In genomic region chr1:232891656-232892317, GRCh38 we compare ENCODE assay signal across 24 cellular contexts. TPM values are rescaled to one million over a fixed set of nuclear protein-coding genes. Genes with fewer than 3 reads are reported as not detected.
DNase-seq lines count a peak whose midpoint lies in the region; ATAC-seq and TF ChIP-seq lines count a peak whose summit lies in the region.
"Had no signal": no experiment of that assay in that cellular context is flagged by ENCODE, and none has a peak within 500 bp of the region (broad histone marks: within the 10 kb centered on the region; RNA-seq: fewer than 3 reads in every experiment).

No MANE protein-coding gene starts in this region.

- H3K9me3 Mint-ChIP-seq in T-helper 2 cell treated with Interferon-gamma antibody and Interleukin-4, amounts not matched to agents 5 μg/mL and 100 μg/mL, for 36 hours, result peaks cover 31% of the 10 kb centered on the region
- peaks cover 20% of the 10 kb centered on the region for H3K9me3 Mint-ChIP-seq in mesothelial cell of epicardium

- peaks cover 10% of the 10 kb centered on the region for H3K36me3 Mint-ChIP-seq in T-helper 2 cell treated with Interferon-gamma antibody and Interleukin-4, amounts not matched to agents 5 μg/mL and 100 μg/mL, for 36 hours (ENCODE audit: low read depth)
- peaks cover 9% of the 10 kb centered on the region for H3K36me3 Mint-ChIP-seq in mesothelial cell of epicardium
- H3K36me3 Mint-ChIP-seq: activated naive CD4-positive, alpha-beta T cell treated with anti-CD3 and anti-CD28 coated beads, Interleukin-2, amount 50 U/mL, for 24 hours had no signal

- H3K9me3 ChIP-seq in SJSA1 (replicated peaks) (no peaks in the 10 kb centered on the region), colonic mucosa (no peaks in the 10 kb centered on the region), lower lobe of right lung (peaks cover 5% of the 10 kb centered on the region)
- H3K9me3 ChIP-seq: ascending aorta had no signal

- no peak overlapping the region for H3K4me3 Mint-ChIP-seq in T-helper 2 cell treated with Interferon-gamma antibody and Interleukin-4, amounts not matched to agents 5 μg/mL and 100 μg/mL, for 36 hours
- no peak overlapping the region for H3K4me3 Mint-ChIP-seq in mesothelial cell of epicardium
- H3K4me3 Mint-ChIP-seq: activated naive CD4-positive, alpha-beta T cell treated with anti-CD3 and anti-CD28 coated beads, Interleukin-2, amount 50 U/mL, for 24 hours; IgD-negative memory B cell; stimulated activated naive CD8-positive, alpha-beta T cell treated with anti-CD3 and anti-CD28 coated beads, Interleukin-15, Interleukin-2, amounts not matched to agents 100 ng/mL and 50 ng/mL, for 24 hours had no signal

- peaks cover 17% of the 10 kb centered on the region for H3K4me1 Mint-ChIP-seq in T-helper 2 cell treated with Interferon-gamma antibody and Interleukin-4, amounts not matched to agents 5 μg/mL and 100 μg/mL, for 36 hours (ENCODE audit: low read depth)
- H3K4me1 Mint-ChIP-seq in mesothelial cell of epicardium, result peaks cover 15% of the 10 kb centered on the region
- H3K4me1 Mint-ChIP-seq: IgD-negative memory B cell had no signal

- TF ChIP-seq CTCF in fibroblast of the aortic adventitia (IDR thresholded peaks at IDR 0.05; ENCODE audit: insufficient read depth, low read length) (no peak), colonic mucosa (IDR thresholded peaks at IDR 0.05) (no peak), lower lobe of right lung (IDR thresholded peaks at IDR 0.05) (no peak), mesothelial cell of epicardium (IDR thresholded peaks at IDR 0.05; ENCODE audit: unreplicated experiment) (no peak)

- H3K27me3 Mint-ChIP-seq in T-helper 2 cell treated with Interferon-gamma antibody and Interleukin-4, amounts not matched to agents 5 μg/mL and 100 μg/mL, for 36 hours (ENCODE audit: low read depth), result no peaks in the 10 kb centered on the region
- no peaks in the 10 kb centered on the region for H3K27me3 Mint-ChIP-seq in mesothelial cell of epicardium (ENCODE audit: low read depth)
- H3K27me3 Mint-ChIP-seq: activated naive CD4-positive, alpha-beta T cell treated with anti-CD3 and anti-CD28 coated beads, Interleukin-2, amount 50 U/mL, for 24 hours; stimulated activated naive CD8-positive, alpha-beta T cell treated with anti-CD3 and anti-CD28 coated beads, Interleukin-15, Interleukin-2, amounts not matched to agents 100 ng/mL and 50 ng/mL, for 24 hours had no signal

- peak overlapping the region; percentile 55 for H3K27ac Mint-ChIP-seq in T-helper 2 cell treated with Interferon-gamma antibody and Interleukin-4, amounts not matched to agents 5 μg/mL and 100 μg/mL, for 36 hours
- no peak overlapping the region for H3K27ac Mint-ChIP-seq in mesothelial cell of epicardium
- H3K27ac Mint-ChIP-seq: activated naive CD4-positive, alpha-beta T cell treated with anti-CD3 and anti-CD28 coated beads, Interleukin-2, amount 50 U/mL, for 24 hours had no signal

- H3K9ac ChIP-seq in colonic mucosa (ENCODE audit: low read depth in 2 of 2, low read length in 2 of 2), result no peak overlapping the region

- H3K4me1 ChIP-seq in SJSA1 (replicated peaks) (peaks cover 22% of the 10 kb centered on the region), colonic mucosa (no peaks in the 10 kb centered on the region), lower lobe of right lung (no peaks in the 10 kb centered on the region)
- H3K4me1 ChIP-seq: ascending aorta, tibial nerve had no signal

- H3K27me3 ChIP-seq in SJSA1 (replicated peaks), result no peaks in the 10 kb centered on the region
- no peaks in the 10 kb centered on the region for H3K27me3 ChIP-seq in colonic mucosa
- H3K27me3 ChIP-seq in lower lobe of right lung (ENCODE audit: low read depth), result no peaks in the 10 kb centered on the region
- H3K27me3 ChIP-seq: ascending aorta, tibial nerve had no signal

- H3K36me3 ChIP-seq in SJSA1, result no peaks in the 10 kb centered on the region
- H3K36me3 ChIP-seq in colonic mucosa, result no peaks in the 10 kb centered on the region
- no peaks in the 10 kb centered on the region for H3K36me3 ChIP-seq in lower lobe of right lung
- H3K36me3 ChIP-seq: ascending aorta, tibial nerve had no signal

- DNase-seq in T-helper 2 cell treated with Interferon-gamma antibody and Interleukin-4, amounts not matched to agents 5 μg/mL and 100 μg/mL, for 36 hours (ENCODE audit: low spot score), result no peak
- DNase-seq in T-helper 2 cell, result no peak
- no peak for DNase-seq in SJSA1 (ENCODE audit: low read depth in 1 of 2, low spot score in 2 of 2)
- peak; percentile 43 for DNase-seq in fibroblast of the aortic adventitia (ENCODE audit: low read depth)
- no peak for DNase-seq in colonic mucosa
- DNase-seq in lower lobe of right lung, result no peak
- DNase-seq in mesothelial cell of epicardium (ENCODE audit: low spot score in 2 of 2, unreplicated experiment in 2 of 2), result no peak
- DNase-seq: activated CD4-positive, alpha-beta T cell treated with anti-CD3 and anti-CD28 coated beads for 4 hours; activated T-cell treated with anti-CD3 and anti-CD28 coated beads, Interleukin-2, amount 50 U/mL, for 48 hours; C1 segment of cervical spinal cord; H7; MM.1S; NCI-H187 treated with DMSO at 0.1 percent for 48 hours; NCI-H69; nucleus accumbens; retina; stimulated activated CD4-positive, alpha-beta T cell treated with anti-CD3 and anti-CD28 coated beads, Interleukin-4, amount 100 ng/mL, for 24 hours had no signal

- H3K27ac ChIP-seq in SJSA1 (peak overlapping the region; percentile 42; the same call in 1 of the 2 replicates), colonic mucosa (no peak overlapping the region), lower lobe of right lung (no peak overlapping the region)
- H3K27ac ChIP-seq: ascending aorta, epithelial cell of prostate, tibial nerve had no signal

- ATAC-seq in lower lobe of right lung (no peak), esophagus mucosa (no peak)

- intact Hi-C loops in colonic mucosa (cut with DNase I) (no loop called here), lower lobe of right lung (cut with DNase I) (no loop called here)

- H3K4me3 ChIP-seq in SJSA1, result no peak overlapping the region
- no peak overlapping the region for H3K4me3 ChIP-seq in fibroblast of the aortic adventitia (ENCODE audit: low read depth, low read length)
- no peak overlapping the region for H3K4me3 ChIP-seq in colonic mucosa
- no peak overlapping the region for H3K4me3 ChIP-seq in lower lobe of right lung
- H3K4me3 ChIP-seq: ascending aorta, tibial nerve had no signal

RNA-seq across cellular contexts. Expression of gene NTPCR, which starts 58.6 kb away (rescaled TPM):
- total RNA-seq in SJSA1 (2014; rRNA removed; shearing (Covaris generic)), result 40.2 and 46.6 TPM in 2 replicates
- 19.7 and 29.4 TPM in 2 replicates for total RNA-seq in fibroblast of the aortic adventitia (ENCODE audit: low replicate concordance)
- 10 to 100 TPM; 57.0 to 64.8 TPM for total RNA-seq in colonic mucosa
- 29.5 TPM for total RNA-seq in lower lobe of right lung
- 44.0 TPM for total RNA-seq in esophagus mucosa
- total RNA-seq in mesothelial cell of epicardium, result 55.2 to 59.1 TPM (median 55.8 TPM) in 3 replicates
